In the genomic region with DNA sequence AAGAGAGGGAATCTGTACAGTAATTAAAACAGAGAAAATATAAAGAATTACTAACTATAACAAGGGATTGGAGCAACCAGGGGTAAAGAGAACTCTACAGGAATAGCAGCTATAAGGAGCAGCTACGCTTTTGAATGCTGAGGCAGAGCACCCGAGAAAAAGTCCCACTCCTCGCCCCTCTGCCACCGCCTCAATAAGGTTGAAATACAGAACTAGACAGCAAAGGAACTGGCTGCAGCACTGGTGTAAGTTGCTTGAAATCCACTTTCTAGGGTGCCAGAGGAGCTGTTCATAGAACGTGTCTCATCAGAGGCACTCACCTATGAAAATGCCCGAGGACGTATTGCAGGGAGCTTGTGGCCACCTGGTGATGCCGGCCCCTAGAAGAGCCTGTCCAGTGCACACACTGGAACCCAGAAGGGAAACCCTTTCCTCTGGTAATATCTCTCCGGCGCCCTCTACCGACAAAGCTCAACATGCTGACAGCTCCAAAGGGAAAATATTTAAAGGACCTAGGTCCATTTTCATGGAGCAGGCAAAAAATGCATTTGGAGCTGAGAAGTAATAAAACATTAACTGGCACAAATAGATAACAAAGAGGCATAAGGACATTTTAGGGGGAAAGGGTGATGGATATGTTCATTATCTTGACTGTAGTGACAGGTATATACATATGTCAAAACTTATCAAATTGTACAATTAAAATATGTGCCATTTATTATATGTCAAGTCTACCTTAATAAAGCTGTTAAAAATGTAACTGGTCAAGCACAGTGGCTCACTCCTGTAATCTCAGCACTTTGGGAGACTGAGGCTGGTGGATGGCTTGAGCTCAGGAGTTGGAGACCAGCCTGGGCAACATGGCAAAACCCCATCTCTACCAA, we compare ENCODE assay signal across 1 cellular context.
TF ChIP-seq lines count a peak whose summit lies in the region.

No MANE protein-coding gene starts in this region.

TF ChIP-seq in K562, 482 proteins besides CTCF, POLR2A, EP300 and RAD21 (continued from another document):
- TF ChIP-seq, protein P1, sequence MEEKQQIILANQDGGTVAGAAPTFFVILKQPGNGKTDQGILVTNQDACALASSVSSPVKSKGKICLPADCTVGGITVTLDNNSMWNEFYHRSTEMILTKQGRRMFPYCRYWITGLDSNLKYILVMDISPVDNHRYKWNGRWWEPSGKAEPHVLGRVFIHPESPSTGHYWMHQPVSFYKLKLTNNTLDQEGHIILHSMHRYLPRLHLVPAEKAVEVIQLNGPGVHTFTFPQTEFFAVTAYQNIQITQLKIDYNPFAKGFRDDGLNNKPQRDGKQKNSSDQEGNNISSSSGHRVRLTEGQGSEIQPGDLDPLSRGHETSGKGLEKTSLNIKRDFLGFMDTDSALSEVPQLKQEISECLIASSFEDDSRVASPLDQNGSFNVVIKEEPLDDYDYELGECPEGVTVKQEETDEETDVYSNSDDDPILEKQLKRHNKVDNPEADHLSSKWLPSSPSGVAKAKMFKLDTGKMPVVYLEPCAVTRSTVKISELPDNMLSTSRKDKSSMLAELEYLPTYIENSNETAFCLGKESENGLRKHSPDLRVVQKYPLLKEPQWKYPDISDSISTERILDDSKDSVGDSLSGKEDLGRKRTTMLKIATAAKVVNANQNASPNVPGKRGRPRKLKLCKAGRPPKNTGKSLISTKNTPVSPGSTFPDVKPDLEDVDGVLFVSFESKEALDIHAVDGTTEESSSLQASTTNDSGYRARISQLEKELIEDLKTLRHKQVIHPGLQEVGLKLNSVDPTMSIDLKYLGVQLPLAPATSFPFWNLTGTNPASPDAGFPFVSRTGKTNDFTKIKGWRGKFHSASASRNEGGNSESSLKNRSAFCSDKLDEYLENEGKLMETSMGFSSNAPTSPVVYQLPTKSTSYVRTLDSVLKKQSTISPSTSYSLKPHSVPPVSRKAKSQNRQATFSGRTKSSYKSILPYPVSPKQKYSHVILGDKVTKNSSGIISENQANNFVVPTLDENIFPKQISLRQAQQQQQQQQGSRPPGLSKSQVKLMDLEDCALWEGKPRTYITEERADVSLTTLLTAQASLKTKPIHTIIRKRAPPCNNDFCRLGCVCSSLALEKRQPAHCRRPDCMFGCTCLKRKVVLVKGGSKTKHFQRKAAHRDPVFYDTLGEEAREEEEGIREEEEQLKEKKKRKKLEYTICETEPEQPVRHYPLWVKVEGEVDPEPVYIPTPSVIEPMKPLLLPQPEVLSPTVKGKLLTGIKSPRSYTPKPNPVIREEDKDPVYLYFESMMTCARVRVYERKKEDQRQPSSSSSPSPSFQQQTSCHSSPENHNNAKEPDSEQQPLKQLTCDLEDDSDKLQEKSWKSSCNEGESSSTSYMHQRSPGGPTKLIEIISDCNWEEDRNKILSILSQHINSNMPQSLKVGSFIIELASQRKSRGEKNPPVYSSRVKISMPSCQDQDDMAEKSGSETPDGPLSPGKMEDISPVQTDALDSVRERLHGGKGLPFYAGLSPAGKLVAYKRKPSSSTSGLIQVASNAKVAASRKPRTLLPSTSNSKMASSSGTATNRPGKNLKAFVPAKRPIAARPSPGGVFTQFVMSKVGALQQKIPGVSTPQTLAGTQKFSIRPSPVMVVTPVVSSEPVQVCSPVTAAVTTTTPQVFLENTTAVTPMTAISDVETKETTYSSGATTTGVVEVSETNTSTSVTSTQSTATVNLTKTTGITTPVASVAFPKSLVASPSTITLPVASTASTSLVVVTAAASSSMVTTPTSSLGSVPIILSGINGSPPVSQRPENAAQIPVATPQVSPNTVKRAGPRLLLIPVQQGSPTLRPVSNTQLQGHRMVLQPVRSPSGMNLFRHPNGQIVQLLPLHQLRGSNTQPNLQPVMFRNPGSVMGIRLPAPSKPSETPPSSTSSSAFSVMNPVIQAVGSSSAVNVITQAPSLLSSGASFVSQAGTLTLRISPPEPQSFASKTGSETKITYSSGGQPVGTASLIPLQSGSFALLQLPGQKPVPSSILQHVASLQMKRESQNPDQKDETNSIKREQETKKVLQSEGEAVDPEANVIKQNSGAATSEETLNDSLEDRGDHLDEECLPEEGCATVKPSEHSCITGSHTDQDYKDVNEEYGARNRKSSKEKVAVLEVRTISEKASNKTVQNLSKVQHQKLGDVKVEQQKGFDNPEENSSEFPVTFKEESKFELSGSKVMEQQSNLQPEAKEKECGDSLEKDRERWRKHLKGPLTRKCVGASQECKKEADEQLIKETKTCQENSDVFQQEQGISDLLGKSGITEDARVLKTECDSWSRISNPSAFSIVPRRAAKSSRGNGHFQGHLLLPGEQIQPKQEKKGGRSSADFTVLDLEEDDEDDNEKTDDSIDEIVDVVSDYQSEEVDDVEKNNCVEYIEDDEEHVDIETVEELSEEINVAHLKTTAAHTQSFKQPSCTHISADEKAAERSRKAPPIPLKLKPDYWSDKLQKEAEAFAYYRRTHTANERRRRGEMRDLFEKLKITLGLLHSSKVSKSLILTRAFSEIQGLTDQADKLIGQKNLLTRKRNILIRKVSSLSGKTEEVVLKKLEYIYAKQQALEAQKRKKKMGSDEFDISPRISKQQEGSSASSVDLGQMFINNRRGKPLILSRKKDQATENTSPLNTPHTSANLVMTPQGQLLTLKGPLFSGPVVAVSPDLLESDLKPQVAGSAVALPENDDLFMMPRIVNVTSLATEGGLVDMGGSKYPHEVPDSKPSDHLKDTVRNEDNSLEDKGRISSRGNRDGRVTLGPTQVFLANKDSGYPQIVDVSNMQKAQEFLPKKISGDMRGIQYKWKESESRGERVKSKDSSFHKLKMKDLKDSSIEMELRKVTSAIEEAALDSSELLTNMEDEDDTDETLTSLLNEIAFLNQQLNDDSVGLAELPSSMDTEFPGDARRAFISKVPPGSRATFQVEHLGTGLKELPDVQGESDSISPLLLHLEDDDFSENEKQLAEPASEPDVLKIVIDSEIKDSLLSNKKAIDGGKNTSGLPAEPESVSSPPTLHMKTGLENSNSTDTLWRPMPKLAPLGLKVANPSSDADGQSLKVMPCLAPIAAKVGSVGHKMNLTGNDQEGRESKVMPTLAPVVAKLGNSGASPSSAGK (IDR thresholded peaks at IDR 0.05), result no peak
